Comparison of ENCODE assay signal across 8 cellular contexts in the genomic region with DNA sequence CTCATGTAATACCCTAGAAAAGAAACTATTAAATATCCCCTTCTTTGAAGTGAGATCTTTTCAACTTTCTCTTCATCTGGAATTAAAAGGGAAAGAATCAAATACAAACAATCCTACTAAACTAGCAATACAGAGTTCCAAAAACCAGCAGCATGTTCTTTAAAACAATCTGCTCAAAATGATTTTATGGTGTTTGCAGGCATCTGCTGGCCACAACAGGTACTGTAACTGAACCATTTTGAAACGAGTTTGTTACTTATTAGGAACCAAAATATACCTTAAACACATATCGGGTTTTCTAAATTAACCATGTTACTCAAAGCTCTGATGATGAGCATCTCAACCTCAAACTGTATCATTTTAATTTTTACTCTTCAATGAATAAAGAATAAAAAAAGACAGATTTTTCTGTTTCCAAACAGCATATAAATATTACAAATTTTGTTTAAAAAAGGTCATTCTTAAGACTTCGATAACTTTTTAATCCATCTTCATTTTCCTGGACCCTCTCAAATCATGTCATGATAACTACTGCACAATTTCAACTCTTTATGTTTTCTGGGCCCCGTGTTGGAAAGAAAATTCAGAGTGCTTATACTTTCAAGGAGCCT. TPM values are rescaled to one million over a fixed set of nuclear protein-coding genes. Genes with fewer than 3 reads are reported as not detected.
DNase-seq lines count a peak whose midpoint lies in the region; ATAC-seq and TF ChIP-seq lines count a peak whose summit lies in the region.

No MANE protein-coding gene starts in this region.

- no peaks in the 10 kb centered on the region for H3K27me3 ChIP-seq in OCI-LY1 (ENCODE audit: insufficient read depth, low read length)
- H3K27me3 ChIP-seq in fibroblast of lung (ENCODE audit: control insufficient read depth, insufficient read depth, low read length), result no peaks in the 10 kb centered on the region
- H3K27me3 ChIP-seq in transverse colon, result no peaks in the 10 kb centered on the region
- no peaks in the 10 kb centered on the region for H3K27me3 ChIP-seq in effector memory CD4-positive, alpha-beta T cell (replicated peaks; ENCODE audit: control insufficient read depth, insufficient read depth, low read length, poor library complexity, severe bottlenecking)

- H3K4me1 ChIP-seq in OCI-LY1 (ENCODE audit: insufficient read depth, low read length, severe bottlenecking), result peaks cover 40% of the 10 kb centered on the region
- no peaks in the 10 kb centered on the region for H3K4me1 ChIP-seq in fibroblast of lung (ENCODE audit: control insufficient read depth, extremely low read depth, insufficient read depth, low read length)
- no peaks in the 10 kb centered on the region for H3K4me1 ChIP-seq in transverse colon
- H3K4me1 ChIP-seq in effector memory CD4-positive, alpha-beta T cell (ENCODE audit: control insufficient read depth, insufficient read depth, low read length, poor library complexity, severe bottlenecking), result peaks cover 5% of the 10 kb centered on the region

- H3F3A ChIP-seq in OCI-LY1 (ENCODE audit: insufficient read depth, low read length), result no peaks in the 10 kb centered on the region

- no peak for TF ChIP-seq POLR2A in transverse colon (IDR thresholded peaks at IDR 0.05)

- in situ Hi-C loops in transverse colon (cut with MboI; ENCODE audit: low pct_ligation_motif_present in 1 of 4, low pct_unique_long_range_greater_than_20kb in 1 of 4, low sequenced_read_pairs in 3 of 4), result no loop called here

- H2AFZ ChIP-seq in OCI-LY1 (ENCODE audit: low read length) (no peak overlapping the region), fibroblast of lung (ENCODE audit: low read length) (no peak overlapping the region)

- H3K9me3 ChIP-seq in OCI-LY1 (ENCODE audit: low read length) (no peaks in the 10 kb centered on the region), fibroblast of lung (ENCODE audit: control insufficient read depth, insufficient read depth, low read depth, low read length) (no peaks in the 10 kb centered on the region), transverse colon (no peaks in the 10 kb centered on the region)
- H3K9me3 ChIP-seq in effector memory CD4-positive, alpha-beta T cell (ENCODE audit: control insufficient read depth, low read length), result no peaks in the 10 kb centered on the region

- peak; percentile 49 for ATAC-seq in GM19035 (IDR thresholded peaks at IDR 0.05; ENCODE audit: unreplicated experiment)
- no peak for ATAC-seq in HG03571 (IDR thresholded peaks at IDR 0.05; ENCODE audit: unreplicated experiment)
- no peak for ATAC-seq in GM18861 (IDR thresholded peaks at IDR 0.05; ENCODE audit: unreplicated experiment)

- H3K36me3 ChIP-seq in OCI-LY1 (ENCODE audit: insufficient read depth, low read length) (peaks cover 24% of the 10 kb centered on the region; the same call in 1 of the 2 replicates), fibroblast of lung (ENCODE audit: control insufficient read depth, insufficient read depth, low read length) (no peaks in the 10 kb centered on the region), transverse colon (peaks cover 0 to 7% (median 3%) of the 10 kb centered on the region in 4 donors)
- H3K36me3 ChIP-seq in effector memory CD4-positive, alpha-beta T cell (ENCODE audit: control insufficient read depth, insufficient read depth, low read length), result peaks cover 8% of the 10 kb centered on the region

- no peak overlapping the region for H3K27ac ChIP-seq in OCI-LY1 (ENCODE audit: low read depth, low read length, poor library complexity, severe bottlenecking)
- no peak overlapping the region for H3K27ac ChIP-seq in fibroblast of lung (ENCODE audit: insufficient read depth, low read length)
- no peak overlapping the region for H3K27ac ChIP-seq in transverse colon
- H3K27ac ChIP-seq in effector memory CD4-positive, alpha-beta T cell (ENCODE audit: insufficient read depth, low read length, poor library complexity, severe bottlenecking), result no peak overlapping the region

- H3K79me2 ChIP-seq in OCI-LY1 (ENCODE audit: insufficient read depth, low read length) (no peaks in the 10 kb centered on the region), fibroblast of lung (ENCODE audit: control insufficient read depth, insufficient read depth, low read length) (no peaks in the 10 kb centered on the region)

- TF ChIP-seq EP300 in transverse colon (IDR thresholded peaks at IDR 0.05; ENCODE audit: low read depth), result no peak

- WGBS in transverse colon (ENCODE audit: low coverage in 1 of 2), 2 donors, result 59 to 61% methylated on average over 4 of the region's 4 CpGs

- no peaks in the 10 kb centered on the region for H3K9me2 ChIP-seq in OCI-LY1 (ENCODE audit: low read depth, low read length)

- intact Hi-C loops in transverse colon (cut with DNase I; ENCODE audit: low total_unique reads), result no loop called here

- no peak overlapping the region for H3K9ac ChIP-seq in OCI-LY1 (ENCODE audit: low read length)
- no peak overlapping the region for H3K9ac ChIP-seq in fibroblast of lung (ENCODE audit: insufficient read depth, low read length)

- H4K20me1 ChIP-seq in OCI-LY1 (ENCODE audit: insufficient read depth, low read length) (no peaks in the 10 kb centered on the region), fibroblast of lung (ENCODE audit: control insufficient read depth, extremely low read depth, insufficient read depth, low read length) (peaks cover 2% of the 10 kb centered on the region)

- peak; percentile 24 for DNase-seq in CD1c-positive myeloid dendritic cell (ENCODE audit: extremely low spot score)
- peak; percentile 38 to 62 for DNase-seq in fibroblast of lung (ENCODE audit: low read depth in 2 of 2)
- no peak for DNase-seq in transverse colon
- no peak for DNase-seq in effector memory CD4-positive, alpha-beta T cell

- TF ChIP-seq CTCF in OCI-LY1 (IDR thresholded peaks at IDR 0.05; ENCODE audit: low read length) (peak; percentile 53), fibroblast of lung (conservative IDR thresholded peaks at IDR 0.05 in 1 of 2, IDR thresholded peaks at IDR 0.05 in 1 of 2; ENCODE audit: low read depth in 1 of 2, low read length in 2 of 2) (peak; percentile 44 to 71), transverse colon (IDR thresholded peaks at IDR 0.05) (peak; percentile 38 to 64 (median 57))

- H3K4me3 ChIP-seq in OCI-LY1 (ENCODE audit: low read depth, low read length, poor library complexity, severe bottlenecking) (no peak overlapping the region), fibroblast of lung (replicated peaks in 1 of 4; ENCODE audit: control extremely low read depth in 1 of 4, insufficient read depth in 1 of 4, low read depth in 3 of 4, low read length in 4 of 4) (no peak overlapping the region), transverse colon (no peak overlapping the region)
- H3K4me3 ChIP-seq in effector memory CD4-positive, alpha-beta T cell (ENCODE audit: insufficient read depth, low read depth, low read length, poor library complexity, severe bottlenecking), result no peak overlapping the region

- H3K4me2 ChIP-seq in OCI-LY1 (ENCODE audit: low read length) (no peak overlapping the region), fibroblast of lung (ENCODE audit: extremely low read depth, insufficient read depth, low read length) (no peak overlapping the region)

RNA-seq across cellular contexts. Expression of gene ARAP2, which starts 56.5 kb away (rescaled TPM):
- total RNA-seq in fibroblast of lung (2.3 and 3.0 TPM in 2 replicates), transverse colon (100 to 1,000 TPM in 1 of 4 donors, 10 to 100 TPM in 3; 42.3 to 108 (median 50.3) TPM)
- 0.05 and 0.11 TPM in 2 replicates for polyA plus RNA-seq in fibroblast of lung
- 0.03 TPM in 1 of 2 replicates, not detected in the other for polyA plus RNA-seq in fibroblast of lung (2012)
- polyA minus RNA-seq in fibroblast of lung (ENCODE audit: low replicate concordance), result not detected in 2 replicates

Comparison
In these comparisons a context has a peak if more than half of its experiments do, and no peak if none do; other contexts are left out.
1. DNase-seq: peak in CD1c-positive myeloid dendritic cell (single experiment) and fibroblast of lung (2 of 2); none in transverse colon (single experiment) and effector memory CD4-positive, alpha-beta T cell (0 of 3).
2. RNA of gene ARAP2, which starts 56.5 kb away (total RNA-seq): 42.3 to 108 TPM in transverse colon; 2.3 to 3.0 TPM in fibroblast of lung; every median in the first group is over 10 times any median in the second.
3. Peak in every context shown above with its lines, with median percentiles within 50 percentile points of each other: CTCF ChIP-seq.